Comparison of ENCODE assay signal across 9 cellular contexts in genomic region chr15:40420793-40421192, GRCh38. TPM values are rescaled to one million over a fixed set of nuclear protein-coding genes. Genes with fewer than 3 reads are reported as not detected.
A peak's percentile ranks its signal among the peaks of the same experiment; 100 is the strongest.
DNase-seq lines count a peak whose midpoint lies in the region; ATAC-seq and TF ChIP-seq lines count a peak whose summit lies in the region.
"Had no signal": no experiment of that assay in that cellular context is flagged by ENCODE, and none has a peak within 500 bp of the region (broad histone marks: within the 10 kb centered on the region; RNA-seq: fewer than 3 reads in every experiment).

No MANE protein-coding gene starts in this region.

- H3K4me3 ChIP-seq in SK-N-SH (ENCODE audit: low read depth in 2 of 2, low read length in 1 of 2) (no peak overlapping the region), SJCRH30 (no peak overlapping the region), upper lobe of right lung (no peak overlapping the region)

- POLR2A ChIA-PET in SK-N-SH (lab: Yijun Ruan, JAX), result interaction anchor here (0.5 kb wide), 1 partner anchor 70 kb away, joined by 4 read pairs; no protein-coding TSS in a partner anchor

- H3K9ac ChIP-seq in SK-N-SH, result no peak overlapping the region

- H3K36me3 ChIP-seq in SK-N-SH (replicated peaks in 1 of 2; ENCODE audit: control insufficient read depth in 1 of 2, insufficient read depth in 2 of 2, low read length in 1 of 2) (peaks cover 5 to 6% of the 10 kb centered on the region in 2 experiments), SJCRH30 (peaks cover 3% of the 10 kb centered on the region; the same call in 1 of the 2 replicates), upper lobe of right lung (peaks cover 26% of the 10 kb centered on the region)

- H3K27me3 ChIP-seq in SK-N-SH (ENCODE audit: insufficient read depth) (no peaks in the 10 kb centered on the region), SJCRH30 (no peaks in the 10 kb centered on the region), upper lobe of right lung (no peaks in the 10 kb centered on the region)
- H3K27me3 ChIP-seq: BE2C had no signal

- no peak overlapping the region for H2AFZ ChIP-seq in SK-N-SH (ENCODE audit: low read depth)

- H3K4me2 ChIP-seq in SK-N-SH, result no peak overlapping the region

- H3K9me2 ChIP-seq in SK-N-SH, result no peaks in the 10 kb centered on the region

- peaks cover 15% of the 10 kb centered on the region for H3F3A ChIP-seq in SK-N-SH (replicated peaks; ENCODE audit: insufficient read depth)

- no peaks in the 10 kb centered on the region for H3K9me3 ChIP-seq in SK-N-SH
- H3K9me3 ChIP-seq in SJCRH30 (replicated peaks), result no peaks in the 10 kb centered on the region
- no peaks in the 10 kb centered on the region for H3K9me3 ChIP-seq in upper lobe of right lung
- H3K9me3 ChIP-seq: BE2C had no signal

- DNase-seq in SK-N-SH (no peak), SJCRH30 (peak; percentile 21 to 58), kidney tubule cell (ENCODE audit: low spot score) (peak; percentile 69), upper lobe of right lung (peak; percentile 90), SW 1271 (lab: John Stamatoyannopoulos, UW) (no peak), NCI-H187 treated with DMSO at 0.1 percent for 48 hours (lab: John Stamatoyannopoulos, UW) (no peak)
- no peak for DNase-seq in stimulated activated CD4-positive, alpha-beta T cell treated with anti-CD3 and anti-CD28 coated beads, Interleukin-4, amount 100 ng/mL, for 24 hours

- WGBS in SK-N-SH (ENCODE audit: low lambda C conversion rate), result 96% methylated on average over 3 of the region's 3 CpGs

- no peaks in the 10 kb centered on the region for H3K79me2 ChIP-seq in SK-N-SH (ENCODE audit: insufficient read depth)

- intact Hi-C loops in upper lobe of right lung (cut with DNase I), result loop anchor here (5.0 to 10.0 kb wide), 2 partner anchors 56 to 143 kb away; no protein-coding TSS in a partner anchor

- peaks cover 0 to 20% of the 10 kb centered on the region in 2 experiments; a peak in 1 of 4 replicates for H3K4me1 ChIP-seq in SK-N-SH (ENCODE audit: control insufficient read depth in 1 of 2, insufficient read depth in 2 of 2, low read depth in 1 of 2, low read length in 1 of 2)
- H3K4me1 ChIP-seq in SJCRH30, result peaks cover 24% of the 10 kb centered on the region
- peaks cover 20% of the 10 kb centered on the region for H3K4me1 ChIP-seq in upper lobe of right lung

- TF ChIP-seq EP300 in SK-N-SH (IDR thresholded peaks at IDR 0.05; ENCODE audit: borderline replicate concordance in 1 of 2, low read depth in 1 of 2, low read length in 1 of 2), result no peak

- ATAC-seq in SK-N-SH treated with all-trans-retinoic acid at 6 μM for 48 hours, result no peak
- ATAC-seq in upper lobe of right lung, result peak; percentile 65

- H3K27ac ChIP-seq in SK-N-SH (ENCODE audit: low read depth in 2 of 2, low read length in 1 of 2) (no peak overlapping the region; a peak in 1 of 4 replicates), SJCRH30 (no peak overlapping the region), upper lobe of right lung (peak overlapping the region; percentile 17)

- TF ChIP-seq RAD21 in SK-N-SH (IDR thresholded peaks at IDR 0.05; ENCODE audit: low read length), result no peak

- H4K20me1 ChIP-seq in SK-N-SH (ENCODE audit: insufficient read depth), result no peaks in the 10 kb centered on the region

- CTCF ChIA-PET in SK-N-SH (lab: Yijun Ruan, JAX), result interaction anchor here (1.0 to 16.9 kb wide), 21 partner anchors 10 to 157 kb away, joined by 3 to 299 read pairs (median 8); partner anchors contain the start of genes CCDC9B, INAFM2 and IVD

- TF ChIP-seq CTCF in SK-N-SH (IDR thresholded peaks at IDR 0.05) (no peak), upper lobe of right lung (IDR thresholded peaks at IDR 0.05) (no peak)

TF ChIP-seq in SK-N-SH, 30 proteins besides CTCF, POLR2A, EP300 and RAD21:
- peak; percentile 39; the same call in 1 of the 2 replicates for TF ChIP-seq NFIC (IDR thresholded peaks at IDR 0.05; ENCODE audit: borderline replicate concordance)
- TF ChIP-seq RXRA (IDR thresholded peaks at IDR 0.05; ENCODE audit: borderline replicate concordance, low read depth), result no peak

TF ChIP-seq in SK-N-SH treated with all-trans-retinoic acid at 6 μM for 48 hours, 23 proteins besides CTCF, POLR2A, EP300 and RAD21:
- TF ChIP-seq CSRNP3 (CRISPR knock-in tag; IDR thresholded peaks at IDR 0.05), result no peak
- no peak for TF ChIP-seq TSHZ2 (CRISPR knock-in tag; IDR thresholded peaks at IDR 0.05)
- TF ChIP-seq SNAI2 (CRISPR knock-in tag; IDR thresholded peaks at IDR 0.05), result no peak

RNA-seq across cellular contexts. Expression of gene IVD, which starts 15.2 kb away (rescaled TPM):
- 54.2 and 73.8 TPM in 2 replicates for polyA plus RNA-seq in SK-N-SH (2012; rRNA removed)
- 36.1 and 49.7 TPM in 2 replicates for polyA plus RNA-seq in SK-N-SH (2012; cell fraction: cytosol; rRNA removed)
- polyA plus RNA-seq in SK-N-SH (2012; cell fraction: nucleus; rRNA removed), result 81.3 and 112 TPM in 2 replicates
- total RNA-seq in SJCRH30 (2014; rRNA removed; shearing (Covaris generic)), result 34.9 and 36.7 TPM in 2 replicates
- 115 TPM for total RNA-seq in upper lobe of right lung

RNA-seq across cellular contexts. Expression of gene BAHD1, which starts 20.0 kb away (rescaled TPM):
- 4.7 and 5.5 TPM in 2 replicates for polyA plus RNA-seq in SK-N-SH (2012; rRNA removed)
- polyA plus RNA-seq in SK-N-SH (2012; cell fraction: cytosol; rRNA removed), result 3.5 and 5.2 TPM in 2 replicates
- polyA plus RNA-seq in SK-N-SH (2012; cell fraction: nucleus; rRNA removed), result 20.7 and 22.9 TPM in 2 replicates
- 10.9 and 11.0 TPM in 2 replicates for total RNA-seq in SJCRH30 (2014; rRNA removed; shearing (Covaris generic))
- total RNA-seq in upper lobe of right lung, result 29.8 TPM

RNA-seq across cellular contexts. Expression of gene KNSTRN, which starts 38.3 kb away (rescaled TPM):
- polyA plus RNA-seq in SK-N-SH (2012; rRNA removed), result 25.5 and 29.5 TPM in 2 replicates
- 33.2 and 34.0 TPM in 2 replicates for polyA plus RNA-seq in SK-N-SH (2012; cell fraction: cytosol; rRNA removed)
- polyA plus RNA-seq in SK-N-SH (2012; cell fraction: nucleus; rRNA removed), result 15.8 and 23.6 TPM in 2 replicates
- total RNA-seq in SJCRH30 (2014; rRNA removed; shearing (Covaris generic)), result 92.2 and 93.9 TPM in 2 replicates
- 18.1 TPM for total RNA-seq in upper lobe of right lung

RNA-seq across cellular contexts. Expression of gene CHST14, which starts 50.0 kb away (rescaled TPM):
- 34.2 and 43.2 TPM in 2 replicates for polyA plus RNA-seq in SK-N-SH (2012; rRNA removed)
- 24.9 and 34.3 TPM in 2 replicates for polyA plus RNA-seq in SK-N-SH (2012; cell fraction: cytosol; rRNA removed)
- polyA plus RNA-seq in SK-N-SH (2012; cell fraction: nucleus; rRNA removed), result 20.4 and 24.0 TPM in 2 replicates
- total RNA-seq in SJCRH30 (2014; rRNA removed; shearing (Covaris generic)), result 36.7 and 39.4 TPM in 2 replicates
- total RNA-seq in upper lobe of right lung, result 14.1 TPM

Comparison
In these comparisons a context has a peak if more than half of its experiments do, and no peak if none do; other contexts are left out.
1. DNase-seq: peak in SJCRH30 (2 of 2), kidney tubule cell (single experiment) and upper lobe of right lung (single experiment); none in SK-N-SH (single experiment), SW 1271 (0 of 2), stimulated activated CD4-positive, alpha-beta T cell treated with anti-CD3 and anti-CD28 coated beads, Interleukin-4, amount 100 ng/mL, for 24 hours (single experiment) and NCI-H187 treated with DMSO at 0.1 percent for 48 hours (single experiment).